23 cellular contexts compared by ENCODE assay signal in the genomic region with DNA sequence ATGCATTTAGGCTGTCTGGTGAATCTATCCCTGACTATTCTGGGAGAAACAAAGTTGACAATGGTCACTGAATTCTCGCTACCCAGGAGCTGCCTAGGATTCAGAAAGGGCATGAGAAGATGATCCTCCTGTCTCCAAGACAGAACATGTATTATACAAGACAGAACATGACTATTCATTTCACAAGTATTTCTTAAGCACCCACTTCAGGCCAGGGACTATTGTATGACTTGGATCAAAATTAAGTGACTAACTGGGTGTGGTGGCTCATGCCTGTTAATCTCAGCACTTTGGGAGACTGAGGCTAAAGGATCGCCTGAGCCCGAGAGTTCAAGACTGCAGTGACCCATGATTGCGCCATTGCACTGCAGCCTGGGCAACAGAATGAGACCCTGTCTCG.
"Had no signal": no experiment of that assay in that cellular context is flagged by ENCODE, and none has a peak within 500 bp of the region (broad histone marks: within the 10 kb centered on the region; RNA-seq: fewer than 3 reads in every experiment).

No MANE protein-coding gene starts in this region.

- FAIRE-seq: endothelial cell of umbilical vein, kidney had no signal

- DNase-seq: activated CD4-positive, alpha-beta memory T cell treated with anti-CD3 and anti-CD28 coated beads for 36 hours; activated CD4-positive, alpha-beta T cell treated with anti-CD3 and anti-CD28 coated beads for 36 hours; activated CD8-positive, alpha-beta memory T cell treated with anti-CD3 and anti-CD28 coated beads, Interleukin-2, amount 10 ng/mL, durations not matched to agents 7 days and 5 days; activated naive CD4-positive, alpha-beta T cell treated with anti-CD3 and anti-CD28 coated beads, Interleukin-2, amount 50 U/mL, for 16 hours; activated T-cell treated with anti-CD3 and anti-CD28 coated beads, Interleukin-2, amount 50 U/mL, for 1 hour; adrenal gland; body of pancreas; cortex of kidney; effector CD4-positive, alpha-beta T cell; kidney; mesendoderm; nucleus accumbens; right cardiac atrium; stimulated activated CD4-positive, alpha-beta T cell treated with anti-CD3 and anti-CD28 coated beads, Interleukin-4, amount 100 ng/mL, for 4 hours; stimulated activated CD8-positive, alpha-beta memory T cell treated with anti-CD3 and anti-CD28 coated beads, Interleukin-4, amount 100 ng/mL, for 48 hours; stimulated activated naive CD4-positive, alpha-beta T cell treated with Interleukin-2 at 50 U/mL for 16 hours; T-helper 17 cell; trophoblast cell had no signal

- H3K36me3 ChIP-seq: prostate gland, suprapubic skin had no signal

- H3K79me2 ChIP-seq: hepatocyte had no signal

- H3K27me3 ChIP-seq: adrenal gland, body of pancreas, hepatocyte, suprapubic skin had no signal

- H3K9me3 ChIP-seq: adrenal gland, body of pancreas, prostate gland, suprapubic skin had no signal

- H3K4me3 ChIP-seq: adrenal gland, body of pancreas, hepatocyte, prostate gland, smooth muscle cell, suprapubic skin had no signal

- ATAC-seq: activated CD4-positive, alpha-beta T cell treated with anti-CD3 and anti-CD28 coated beads for 36 hours; activated CD8-positive, alpha-beta memory T cell treated with anti-CD3 and anti-CD28 coated beads, Interleukin-2, amount 10 ng/mL, durations not matched to agents 7 days and 5 days; body of pancreas; right cardiac atrium; T-helper 17 cell had no signal

- H2AFZ ChIP-seq: hepatocyte had no signal

- H3K27ac ChIP-seq: adrenal gland, body of pancreas, hepatocyte, prostate gland, suprapubic skin had no signal

- H3K4me1 ChIP-seq: adrenal gland, body of pancreas, prostate gland had no signal

- H3K4me2 ChIP-seq: hepatocyte, smooth muscle cell had no signal
